Comparison of ENCODE assay signal across 27 cellular contexts in the genomic region with DNA sequence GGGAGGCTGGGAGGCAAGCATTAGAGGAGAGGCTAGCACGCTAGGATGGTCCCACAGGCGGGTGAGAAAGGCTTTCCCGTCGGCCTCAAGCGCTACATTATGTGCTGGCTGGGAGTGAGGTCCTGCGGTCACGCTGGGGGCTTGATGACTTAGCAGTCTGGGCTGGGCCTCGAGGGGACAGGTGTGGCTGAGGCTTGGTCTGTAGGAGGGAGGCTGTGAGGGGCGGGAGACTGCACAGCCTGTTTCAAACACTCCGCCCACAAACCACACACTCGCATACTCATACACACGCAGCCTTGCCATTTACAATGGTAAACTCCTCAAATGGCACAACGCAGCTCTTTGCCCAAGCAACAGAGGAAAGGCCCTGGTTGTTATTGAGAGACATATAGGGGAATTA. TPM values are rescaled to one million over a fixed set of nuclear protein-coding genes. Genes with fewer than 3 reads are reported as not detected.
"Had no signal": no experiment of that assay in that cellular context is flagged by ENCODE, and none has a peak within 500 bp of the region (broad histone marks: within the 10 kb centered on the region; RNA-seq: fewer than 3 reads in every experiment).

No MANE protein-coding gene starts in this region.

- H3K9me3 ChIP-seq: ascending aorta, gastrocnemius medialis, testis, transverse colon had no signal

- H3K27me3 ChIP-seq: ascending aorta, dorsolateral prefrontal cortex, gastrocnemius medialis, hepatocyte, testis, transverse colon had no signal

- H3K36me3 Mint-ChIP-seq: activated naive CD4-positive, alpha-beta T cell treated with anti-CD3 and anti-CD28 coated beads, Interleukin-2, amount 10 ng/mL, durations not matched to agents 7 days and 5 days; activated naive CD8-positive, alpha-beta T cell treated with anti-CD3 and anti-CD28 coated beads, Interleukin-2, amount 10 ng/mL, durations not matched to agents 7 days and 5 days; brain; naive thymus-derived CD4-positive, alpha-beta T cell had no signal

- H3K4me1 ChIP-seq: ascending aorta, gastrocnemius medialis, left ventricle myocardium inferior, spleen, testis, transverse colon had no signal

- H3K36me3 ChIP-seq: ascending aorta, gastrocnemius medialis, left ventricle myocardium inferior, spleen, transverse colon had no signal

- H3K79me2 ChIP-seq: hepatocyte had no signal

- H3K4me3 ChIP-seq: ascending aorta, coronary artery, dorsolateral prefrontal cortex, gastrocnemius medialis, hepatocyte, left ventricle myocardium inferior, spleen, testis, transverse colon had no signal

- H3K4me2 ChIP-seq: hepatocyte had no signal

- H2AFZ ChIP-seq: hepatocyte had no signal

- H3K9me3 Mint-ChIP-seq: activated CD4-positive, alpha-beta memory T cell treated with anti-CD3 and anti-CD28 coated beads, Interleukin-2, amount 10 ng/mL, durations not matched to agents 7 days and 5 days; activated CD4-positive, alpha-beta T cell treated with anti-CD3 and anti-CD28 coated beads, Interleukin-2, amount 10 ng/mL, durations not matched to agents 7 days and 5 days; activated naive CD4-positive, alpha-beta T cell treated with anti-CD3 and anti-CD28 coated beads, Interleukin-2, amount 10 ng/mL, durations not matched to agents 7 days and 5 days; activated naive CD8-positive, alpha-beta T cell treated with anti-CD3 and anti-CD28 coated beads, Interleukin-2, amount 10 ng/mL, durations not matched to agents 7 days and 5 days; activated T-cell treated with anti-CD3 and anti-CD28 coated beads, Interleukin-2, amount 50 U/mL, for 24 hours had no signal

- FAIRE-seq: urothelium cell line had no signal

- H3K27ac Mint-ChIP-seq: activated CD4-positive, alpha-beta memory T cell treated with anti-CD3 and anti-CD28 coated beads, Interleukin-2, amount 10 ng/mL, durations not matched to agents 7 days and 5 days; activated CD4-positive, alpha-beta T cell treated with anti-CD3 and anti-CD28 coated beads, Interleukin-2, amount 10 ng/mL, durations not matched to agents 7 days and 5 days; activated naive CD4-positive, alpha-beta T cell treated with anti-CD3 and anti-CD28 coated beads, Interleukin-2, amount 10 ng/mL, durations not matched to agents 7 days and 5 days; activated naive CD8-positive, alpha-beta T cell treated with anti-CD3 and anti-CD28 coated beads, Interleukin-2, amount 10 ng/mL, durations not matched to agents 7 days and 5 days; activated T-cell treated with anti-CD3 and anti-CD28 coated beads, Interleukin-2, amount 50 U/mL, for 24 hours; brain; naive thymus-derived CD4-positive, alpha-beta T cell had no signal

- H3K4me1 Mint-ChIP-seq: activated CD4-positive, alpha-beta memory T cell treated with anti-CD3 and anti-CD28 coated beads, Interleukin-2, amount 10 ng/mL, durations not matched to agents 7 days and 5 days; activated CD4-positive, alpha-beta T cell treated with anti-CD3 and anti-CD28 coated beads, Interleukin-2, amount 10 ng/mL, durations not matched to agents 7 days and 5 days; activated naive CD4-positive, alpha-beta T cell treated with anti-CD3 and anti-CD28 coated beads, Interleukin-2, amount 10 ng/mL, durations not matched to agents 7 days and 5 days; activated naive CD8-positive, alpha-beta T cell treated with anti-CD3 and anti-CD28 coated beads, Interleukin-2, amount 10 ng/mL, durations not matched to agents 7 days and 5 days; brain; naive thymus-derived CD4-positive, alpha-beta T cell had no signal

- H3K27ac ChIP-seq: ascending aorta, coronary artery, dorsolateral prefrontal cortex, gastrocnemius medialis, hepatocyte, left ventricle myocardium inferior, spleen, testis, transverse colon had no signal

- ATAC-seq: gastrocnemius medialis; naive thymus-derived CD4-positive, alpha-beta T cell; right cardiac atrium; stimulated activated naive CD8-positive, alpha-beta T cell treated with anti-CD3 and anti-CD28 coated beads, Interleukin-15, Interleukin-2, amounts not matched to agents 100 U/mL and 50 U/mL, for 24 hours had no signal

- DNase-seq: activated CD4-positive, alpha-beta memory T cell treated with anti-CD3 and anti-CD28 coated beads, Interleukin-2, amount 10 ng/mL, durations not matched to agents 7 days and 5 days; activated CD4-positive, alpha-beta T cell treated with anti-CD3 and anti-CD28 coated beads, Interleukin-2, amount 10 ng/mL, durations not matched to agents 7 days and 5 days; activated CD4-positive, CD25-positive, alpha-beta regulatory T cell treated with anti-CD3 and anti-CD28 coated beads, Interleukin-2, amount 50 U/mL, for 72 hours; activated CD8-positive, alpha-beta memory T cell treated with anti-CD3 and anti-CD28 coated beads, Interleukin-2, amount 50 U/mL, for 48 hours; activated gamma-delta T cell; activated naive CD4-positive, alpha-beta T cell treated with anti-CD3 and anti-CD28 coated beads, Interleukin-2, amount 10 ng/mL, durations not matched to agents 7 days and 5 days; activated naive CD8-positive, alpha-beta T cell treated with anti-CD3 and anti-CD28 coated beads, Interleukin-2, amount 10 ng/mL, durations not matched to agents 7 days and 5 days; activated T-cell treated with anti-CD3 and anti-CD28 coated beads, Interleukin-2, amount 50 U/mL, for 24 hours; dorsolateral prefrontal cortex; effector memory CD4-positive, alpha-beta T cell; gastrocnemius medialis; glutamatergic neuron; islet precursor cell; left ventricle myocardium inferior; naive thymus-derived CD4-positive, alpha-beta T cell; posterior cingulate gyrus; right cardiac atrium; spleen; stimulated activated naive CD8-positive, alpha-beta T cell treated with anti-CD3 and anti-CD28 coated beads, Interleukin-15, Interleukin-2, amounts not matched to agents 100 U/mL and 50 U/mL, for 24 hours; testis; transverse colon had no signal

- H3K27me3 Mint-ChIP-seq: brain had no signal

- H3K4me3 Mint-ChIP-seq: activated CD4-positive, alpha-beta memory T cell treated with anti-CD3 and anti-CD28 coated beads, Interleukin-2, amount 10 ng/mL, durations not matched to agents 7 days and 5 days; activated CD4-positive, alpha-beta T cell treated with anti-CD3 and anti-CD28 coated beads, Interleukin-2, amount 10 ng/mL, durations not matched to agents 7 days and 5 days; activated naive CD4-positive, alpha-beta T cell treated with anti-CD3 and anti-CD28 coated beads, Interleukin-2, amount 10 ng/mL, durations not matched to agents 7 days and 5 days; activated naive CD8-positive, alpha-beta T cell treated with anti-CD3 and anti-CD28 coated beads, Interleukin-2, amount 10 ng/mL, durations not matched to agents 7 days and 5 days; activated T-cell treated with anti-CD3 and anti-CD28 coated beads, Interleukin-2, amount 50 U/mL, for 24 hours; brain; naive thymus-derived CD4-positive, alpha-beta T cell had no signal

RNA-seq across cellular contexts. Expression of a gene that starts 32.4 kb away (rescaled TPM):
- total RNA-seq: activated CD4-positive, alpha-beta memory T cell treated with anti-CD3 and anti-CD28 coated beads, Interleukin-2, amount 10 ng/mL, durations not matched to agents 7 days and 5 days; activated CD4-positive, alpha-beta T cell treated with anti-CD3 and anti-CD28 coated beads, Interleukin-2, amount 10 ng/mL, durations not matched to agents 7 days and 5 days; activated naive CD8-positive, alpha-beta T cell treated with anti-CD3 and anti-CD28 coated beads, Interleukin-2, amount 10 ng/mL, durations not matched to agents 7 days and 5 days; ascending aorta; gastrocnemius medialis; left ventricle myocardium inferior; mesenteric fat pad had no signal
